12 cellular contexts compared by ENCODE assay signal in the genomic region with DNA sequence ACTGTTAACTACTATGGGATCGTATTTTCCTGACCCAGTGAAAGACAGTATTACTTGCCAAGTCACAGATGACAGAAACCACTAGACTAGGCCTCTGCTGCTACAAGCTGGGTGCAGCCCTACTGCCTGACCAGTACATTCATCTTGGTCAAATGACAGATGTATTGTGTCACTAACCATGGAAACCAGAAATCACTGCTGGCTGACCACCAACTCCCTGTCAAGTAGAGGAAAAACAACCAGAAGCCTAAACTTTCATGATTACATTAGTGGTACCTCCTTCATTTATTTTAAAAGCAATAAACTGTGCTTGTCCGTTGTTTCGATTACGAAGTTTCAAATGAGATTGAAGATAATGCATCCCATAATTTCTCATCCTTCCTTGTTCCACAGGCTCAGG.
DNase-seq lines count a peak whose midpoint lies in the region; ATAC-seq, FAIRE-seq and TF ChIP-seq lines count a peak whose summit lies in the region.
"Had no signal": no experiment of that assay in that cellular context is flagged by ENCODE, and none has a peak within 500 bp of the region (broad histone marks: within the 10 kb centered on the region; RNA-seq: fewer than 3 reads in every experiment).

No MANE protein-coding gene starts in this region.

- no peaks in the 10 kb centered on the region for H3K36me3 ChIP-seq in astrocyte (ENCODE audit: insufficient read depth, low read length)
- no peaks in the 10 kb centered on the region for H3K36me3 ChIP-seq in psoas muscle (ENCODE audit: insufficient read depth in 1 of 2, low read depth in 1 of 2)
- no peaks in the 10 kb centered on the region for H3K36me3 ChIP-seq in ascending aorta

- ATAC-seq in left ventricle myocardium superior (peak; percentile 98), psoas muscle (peak; percentile 46 to 99 (median 96))

- no peaks in the 10 kb centered on the region for H3K27me3 ChIP-seq in astrocyte (ENCODE audit: insufficient read depth, low read length)
- no peaks in the 10 kb centered on the region for H3K27me3 ChIP-seq in psoas muscle (ENCODE audit: insufficient read depth in 3 of 3, low read length in 2 of 3)
- H3K27me3 ChIP-seq in ascending aorta: no peaks in the 10 kb centered on the region

- H3K4me3 Mint-ChIP-seq in astrocyte (ENCODE audit: unreplicated experiment): no peak overlapping the region

- no peaks in the 10 kb centered on the region for H3K79me2 ChIP-seq in astrocyte (ENCODE audit: insufficient read depth, low read length)
- H3K79me2 ChIP-seq: parathyroid adenoma had no signal

- intact Hi-C loops in left ventricle myocardium superior (cut with micrococcal nuclease) (no loop called here), psoas muscle (cut with DNase I) (loop anchor here in 1 of 2 donors (5.0 kb wide), 1 partner anchor 622 kb away; no protein-coding TSS in a partner anchor), ascending aorta (cut with DNase I) (no loop called here)

- DNase-seq in GM04503 (ENCODE audit: low read depth): peak; percentile 71
- DNase-seq in astrocyte (ENCODE audit: low read depth): peak; percentile 97
- DNase-seq in left ventricle myocardium superior: peak; percentile 36
- peak in 1 of 2 donors; percentile 52 for DNase-seq in psoas muscle
- no peak for DNase-seq in NCI-H1694 treated with DMSO at 0.1 percent for 48 hours (lab: John Stamatoyannopoulos, UW)
- no peak for DNase-seq in DMS114 treated with DMSO at 0.1 percent for 48 hours (lab: John Stamatoyannopoulos, UW; ENCODE audit: unreplicated experiment)
- no peak for DNase-seq in ascending aorta (ENCODE audit: low spot score in 2 of 2)
- DNase-seq in activated T-cell treated with anti-CD3 and anti-CD28 coated beads, Interleukin-2, amount 50 U/mL, for 48 hours: no peak
- DNase-seq: activated T-cell treated with anti-CD3 and anti-CD28 coated beads, Interleukin-2, amount 50 U/mL, for 1 hour; Caco-2; NCI-H146 had no signal

- peak overlapping the region; percentile 40 for H3K4me2 ChIP-seq in astrocyte (ENCODE audit: low read length)

- no peaks in the 10 kb centered on the region for H3K9me3 Mint-ChIP-seq in astrocyte (ENCODE audit: unreplicated experiment)

- H3K4me1 ChIP-seq in astrocyte (ENCODE audit: insufficient read depth, low read length) (peaks cover 3% of the 10 kb centered on the region), psoas muscle (peaks cover 8% of the 10 kb centered on the region), ascending aorta (no peaks in the 10 kb centered on the region)
- H3K4me1 ChIP-seq: Caco-2, parathyroid adenoma had no signal

- 37 to 62% (median 39%) methylated on average over 4 of the region's 4 CpGs for WGBS in psoas muscle, 3 donors

- peak overlapping the region; percentile 81 for H3K27ac Mint-ChIP-seq in astrocyte (ENCODE audit: unreplicated experiment)

- H3K27ac ChIP-seq in astrocyte (ENCODE audit: low read depth, low read length) (no peak overlapping the region), psoas muscle (peak overlapping the region; percentile 32), ascending aorta (no peak overlapping the region)
- H3K27ac ChIP-seq: parathyroid adenoma had no signal

- no peaks in the 10 kb centered on the region for H3K27me3 Mint-ChIP-seq in astrocyte (ENCODE audit: low read depth, unreplicated experiment)

- H3K9me3 ChIP-seq in astrocyte (ENCODE audit: insufficient read depth, low read depth, low read length): no peaks in the 10 kb centered on the region
- H3K9me3 ChIP-seq in psoas muscle: no peaks in the 10 kb centered on the region
- no peaks in the 10 kb centered on the region for H3K9me3 ChIP-seq in ascending aorta
- H3K9me3 ChIP-seq: Caco-2 had no signal

- no peak overlapping the region for H3K9ac ChIP-seq in astrocyte (ENCODE audit: low read length)
- H3K9ac ChIP-seq: parathyroid adenoma had no signal

- H3K4me3 ChIP-seq in astrocyte (ENCODE audit: insufficient read depth, low read depth, low read length) (no peak overlapping the region), psoas muscle (no peak overlapping the region), ascending aorta (no peak overlapping the region)

- no peak overlapping the region for H2AFZ ChIP-seq in astrocyte (ENCODE audit: low read depth, low read length)
- H2AFZ ChIP-seq: parathyroid adenoma had no signal

- no peaks in the 10 kb centered on the region for H4K20me1 ChIP-seq in astrocyte (ENCODE audit: insufficient read depth, low read length)

- TF ChIP-seq CTCF in astrocyte (IDR thresholded peaks at IDR 0.05; ENCODE audit: insufficient read depth, low read depth, low read length) (no peak), psoas muscle (IDR thresholded peaks at IDR 0.05) (no peak), ascending aorta (IDR thresholded peaks at IDR 0.05) (no peak)

- H3K36me3 Mint-ChIP-seq in astrocyte (ENCODE audit: low read depth, unreplicated experiment): no peaks in the 10 kb centered on the region

- H3K4me1 Mint-ChIP-seq in astrocyte (ENCODE audit: low read depth, unreplicated experiment): peaks cover 25% of the 10 kb centered on the region

- no peak for FAIRE-seq in astrocyte (lab: Jason Lieb, UNC)

Comparison
In these comparisons a context has a peak if more than half of its experiments do, and no peak if none do; other contexts are left out.
1. DNase-seq: peak in GM04503 (single experiment), astrocyte (single experiment) and left ventricle myocardium superior (single experiment); none in NCI-H1694 treated with DMSO at 0.1 percent for 48 hours (single experiment), DMS114 treated with DMSO at 0.1 percent for 48 hours (single experiment), ascending aorta (0 of 2) and activated T-cell treated with anti-CD3 and anti-CD28 coated beads, Interleukin-2, amount 50 U/mL, for 48 hours (0 of 2).